Comparison of ENCODE assay signal across 37 cellular contexts in the genomic region with DNA sequence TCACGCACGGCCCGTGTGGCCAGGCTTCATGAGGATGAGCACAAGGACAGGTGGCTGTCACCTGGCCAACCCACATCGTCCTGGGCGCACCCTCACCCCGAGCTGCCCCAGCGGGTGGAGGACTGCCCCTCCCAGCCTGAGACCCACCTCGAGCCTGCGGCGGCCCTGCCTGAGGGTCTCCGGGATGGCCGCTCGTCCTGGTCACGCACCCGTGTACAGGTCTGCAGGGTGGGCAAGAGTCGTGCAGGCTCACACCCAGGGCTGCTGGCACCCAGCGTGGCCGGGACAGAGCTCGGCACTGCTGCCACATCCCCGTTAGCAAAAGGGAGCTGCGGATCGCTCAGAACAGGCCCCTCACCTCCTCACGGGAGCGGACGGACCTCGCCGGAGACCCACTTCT. TPM values are rescaled to one million over a fixed set of nuclear protein-coding genes. Genes with fewer than 3 reads are reported as not detected.
"Had no signal": no experiment of that assay in that cellular context is flagged by ENCODE, and none has a peak within 500 bp of the region (broad histone marks: within the 10 kb centered on the region; RNA-seq: fewer than 3 reads in every experiment).

No MANE protein-coding gene starts in this region.

- FAIRE-seq: astrocyte, TTC549 had no signal

- H3K4me1 ChIP-seq: adrenal gland, body of pancreas, breast epithelium had no signal

- H3K36me3 ChIP-seq: adrenal gland, brain microvascular endothelial cell, breast epithelium had no signal

- H3K4me3 ChIP-seq: adrenal gland, body of pancreas, breast epithelium had no signal

- H3K27ac ChIP-seq: adrenal gland, body of pancreas, brain microvascular endothelial cell, breast epithelium, VCaP had no signal

- H3K27me3 ChIP-seq: adrenal gland, brain microvascular endothelial cell had no signal

- ATAC-seq: activated CD8-positive, alpha-beta T cell treated with anti-CD3 and anti-CD28 coated beads for 36 hours; activated naive CD4-positive, alpha-beta T cell treated with anti-CD3 and anti-CD28 coated beads, Interleukin-2, amount 50 U/mL, for 72 hours; activated T-cell treated with anti-CD3 and anti-CD28 coated beads, Interleukin-2, amount 50 U/mL, for 4 hours; activated T-cell treated with anti-CD3 and anti-CD28 coated beads, Interleukin-2, amount 50 U/mL, for 72 hours; activated T-helper 17 cell treated with anti-CD3 and anti-CD28 coated beads, Interleukin-2, amount 50 U/mL, for 72 hours; body of pancreas had no signal

- DNase-seq: activated B cell treated with CpG ODN at 0.5 μM for 24 hours; activated CD4-positive, alpha-beta memory T cell treated with anti-CD3 and anti-CD28 coated beads for 36 hours; activated CD4-positive, alpha-beta T cell treated with anti-CD3 and anti-CD28 coated beads for 4 hours; activated CD4-positive, alpha-beta T cell treated with anti-CD3 and anti-CD28 coated beads, Interleukin-2, amount 10 ng/mL, durations not matched to agents 24 days and 14 days; activated CD4-positive, alpha-beta T cell treated with anti-CD3 and anti-CD28 coated beads, Interleukin-2, amount 50 U/mL, for 1 hour; activated CD4-positive, alpha-beta T cell treated with anti-CD3 and anti-CD28 coated beads, Interleukin-2, amount 50 U/mL, for 4 hours; activated CD4-positive, CD25-positive, alpha-beta regulatory T cell treated with anti-CD3 and anti-CD28 coated beads, Interleukin-2, amount 50 U/mL, for 72 hours; activated CD8-positive, alpha-beta memory T cell treated with anti-CD3 and anti-CD28 coated beads, Interleukin-2, amount 50 U/mL, for 4 hours; activated CD8-positive, alpha-beta T cell treated with anti-CD3 and anti-CD28 coated beads for 36 hours; activated effector memory CD4-positive, alpha-beta T cell treated with anti-CD3 and anti-CD28 coated beads, Interleukin-2, amount 50 U/mL, for 16 hours; activated gamma-delta T cell treated with Interleukin-2 at 50 U/mL for 16 hours; activated naive CD4-positive, alpha-beta T cell; activated naive CD4-positive, alpha-beta T cell treated with anti-CD3 and anti-CD28 coated beads for 36 hours; activated naive CD4-positive, alpha-beta T cell treated with anti-CD3 and anti-CD28 coated beads, Interleukin-2, amount 50 U/mL, for 16 hours; activated naive CD8-positive, alpha-beta T cell treated with anti-CD3 and anti-CD28 coated beads for 36 hours; activated T-cell treated with anti-CD3 and anti-CD28 coated beads for 4 hours; activated T-cell treated with anti-CD3 and anti-CD28 coated beads, Interleukin-2, amount 50 U/mL, for 1 hour; activated T-cell treated with anti-CD3 and anti-CD28 coated beads, Interleukin-2, amount 50 U/mL, for 4 hours; activated T-cell treated with anti-CD3 and anti-CD28 coated beads, Interleukin-2, amount 50 U/mL, for 72 hours; adrenal gland; amniotic stem cell; aorta; body of pancreas; brain microvascular endothelial cell; central memory CD4-positive, alpha-beta T cell; T-helper 1 cell; T-helper 2 cell; T-helper 9 cell had no signal

- H3K9me3 ChIP-seq: adrenal gland, body of pancreas, breast epithelium had no signal

RNA-seq across cellular contexts. Expression of a gene that starts 14.4 kb away (rescaled TPM):
- total RNA-seq: activated B cell treated with CpG ODN at 0.5 μM for 24 hours; activated CD4-positive, alpha-beta memory T cell treated with anti-CD3 and anti-CD28 coated beads for 36 hours; activated CD8-positive, alpha-beta memory T cell treated with anti-CD3 and anti-CD28 coated beads for 36 hours; activated CD8-positive, alpha-beta T cell treated with anti-CD3 and anti-CD28 coated beads for 36 hours; activated naive CD4-positive, alpha-beta T cell treated with anti-CD3 and anti-CD28 coated beads for 36 hours; activated naive CD4-positive, alpha-beta T cell treated with anti-CD3 and anti-CD28 coated beads, Interleukin-2, amount 50 U/mL, for 72 hours; activated naive CD8-positive, alpha-beta T cell treated with anti-CD3 and anti-CD28 coated beads for 36 hours; activated T-helper 1 cell treated with anti-CD3 and anti-CD28 coated beads, Interleukin-12 subunit alpha, Interleukin-12 subunit beta, Interleukin-2, Interleukin-4 antibody, amounts not matched to agents 30 ng/mL and 10 ng/mL and 1 ng/mL, durations not matched to agents 14 hours and 24 hours and 36 hours; activated T-helper 17 cell treated with anti-CD3 and anti-CD28 coated beads, Interleukin-2, amount 50 U/mL, for 72 hours; aorta; body of pancreas; breast epithelium; cardiac septum had no signal
- polyA plus RNA-seq: aorta had no signal

RNA-seq across cellular contexts. Expression of a gene that starts 22.1 kb away (rescaled TPM):
- total RNA-seq: activated CD4-positive, alpha-beta T cell treated with anti-CD3 and anti-CD28 coated beads, Interleukin-2, amount 10 ng/mL, durations not matched to agents 24 days and 14 days; activated CD8-positive, alpha-beta memory T cell treated with anti-CD3 and anti-CD28 coated beads for 36 hours; activated naive CD4-positive, alpha-beta T cell treated with anti-CD3 and anti-CD28 coated beads for 36 hours; activated naive CD4-positive, alpha-beta T cell treated with anti-CD3 and anti-CD28 coated beads, Interleukin-2, amount 50 U/mL, for 72 hours; activated naive CD8-positive, alpha-beta T cell treated with anti-CD3 and anti-CD28 coated beads for 36 hours; activated T-cell treated with anti-CD3 and anti-CD28 coated beads, Interleukin-2, amount 50 U/mL, for 4 hours; activated T-helper 1 cell treated with anti-CD3 and anti-CD28 coated beads, Interleukin-12 subunit alpha, Interleukin-12 subunit beta, Interleukin-2, Interleukin-4 antibody, amounts not matched to agents 30 ng/mL and 10 ng/mL and 1 ng/mL, durations not matched to agents 14 hours and 24 hours and 36 hours had no signal

RNA-seq across cellular contexts. Expression of a gene that starts 55.6 kb away (rescaled TPM):
- total RNA-seq: activated CD8-positive, alpha-beta T cell treated with anti-CD3 and anti-CD28 coated beads for 36 hours; activated naive CD4-positive, alpha-beta T cell treated with anti-CD3 and anti-CD28 coated beads for 36 hours; activated naive CD8-positive, alpha-beta T cell treated with anti-CD3 and anti-CD28 coated beads for 36 hours had no signal
